ENCODE assay signal across 18 cellular contexts in the genomic region with DNA sequence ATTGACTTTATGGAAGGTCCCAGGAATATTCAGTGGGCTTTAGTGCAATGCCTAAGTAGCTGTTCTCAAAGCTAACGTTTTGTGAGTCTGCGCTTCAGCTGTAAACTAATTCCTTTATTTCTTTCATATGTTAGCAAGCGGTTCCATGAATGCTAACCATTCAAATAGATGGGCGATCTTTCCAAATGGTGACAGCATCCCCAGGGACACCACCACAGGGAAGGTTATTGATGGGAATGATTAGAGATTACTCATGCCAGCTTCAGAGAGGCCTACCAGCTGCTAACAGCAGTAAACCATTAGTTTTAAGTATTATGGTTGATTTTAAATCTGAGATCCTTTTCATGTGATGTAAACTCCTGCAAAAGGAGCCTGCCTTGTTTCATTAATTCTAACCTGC.
DNase-seq lines count a peak whose midpoint lies in the region; ATAC-seq and TF ChIP-seq lines count a peak whose summit lies in the region.
"Had no signal": no experiment of that assay in that cellular context is flagged by ENCODE, and none has a peak within 500 bp of the region (broad histone marks: within the 10 kb centered on the region; RNA-seq: fewer than 3 reads in every experiment).

No MANE protein-coding gene starts in this region.

- POLR2A ChIA-PET in A673 (lab: Charles Lee; ENCODE audit: low non-redundant PET) = no interaction called here

- H3K4me1 ChIP-seq in A673 (ENCODE audit: insufficient read depth, low read length, poor library complexity, severe bottlenecking) (peaks cover 7% of the 10 kb centered on the region), HUES48 (ENCODE audit: control insufficient read depth, insufficient read depth, low read length) (peaks cover 3% of the 10 kb centered on the region; the same call in 1 of the 2 replicates), mucosa of descending colon (ENCODE audit: low read depth) (no peaks in the 10 kb centered on the region)
- H3K4me1 ChIP-seq: A549 had no signal

- ATAC-seq in mucosa of descending colon = no peak
- ATAC-seq: A549 had no signal

- CTCF ChIA-PET in A673 (lab: Charles Lee) = interaction anchor here (0.6 kb wide), 1 partner anchor 475 kb away, joined by 10 read pairs; no protein-coding TSS in a partner anchor

- no peaks in the 10 kb centered on the region for H3K36me3 Mint-ChIP-seq in nephron (ENCODE audit: low read depth)
- H3K36me3 Mint-ChIP-seq: CD4-positive, alpha-beta memory T cell had no signal

- H3K4me3 Mint-ChIP-seq in nephron = no peak overlapping the region
- H3K4me3 Mint-ChIP-seq: CD4-positive, alpha-beta memory T cell; H9; HFFc6 had no signal

- H3K27me3 ChIP-seq in A673 (replicated peaks; ENCODE audit: insufficient read depth, low read depth, low read length, poor library complexity) = no peaks in the 10 kb centered on the region
- no peaks in the 10 kb centered on the region for H3K27me3 ChIP-seq in HUES48 (ENCODE audit: control insufficient read depth, insufficient read depth, low read length)

- DNase-seq in A673 (ENCODE audit: low spot score) (peak; percentile 42), AG10803 (ENCODE audit: low read depth) (peak; percentile 3), NCI-H446 (lab: John Stamatoyannopoulos, UW) (no peak), mucosa of descending colon (no peak), T-helper 2 cell (no peak)
- DNase-seq: 8988T; AML-193; C1 segment of cervical spinal cord; Calu3; CD4-positive, alpha-beta memory T cell; COR-L47; DMS79 treated with DMSO at 0.1 percent for 48 hours; GF-D8; H9; HFFc6 had no signal

- H3K9me3 Mint-ChIP-seq in nephron = no peaks in the 10 kb centered on the region
- H3K9me3 Mint-ChIP-seq: CD4-positive, alpha-beta memory T cell; H9 had no signal

- H3K9me3 ChIP-seq in A673 (ENCODE audit: low read depth, low read length, poor library complexity, severe bottlenecking) = no peaks in the 10 kb centered on the region
- no peaks in the 10 kb centered on the region for H3K9me3 ChIP-seq in HUES48 (ENCODE audit: control insufficient read depth, insufficient read depth, low read length)
- H3K9me3 ChIP-seq in mucosa of descending colon = no peaks in the 10 kb centered on the region

- peaks cover 71% of the 10 kb centered on the region for H3K4me1 Mint-ChIP-seq in nephron
- H3K4me1 Mint-ChIP-seq: CD4-positive, alpha-beta memory T cell had no signal

- no peaks in the 10 kb centered on the region for H3K36me3 ChIP-seq in A673 (ENCODE audit: insufficient read depth, low read length, poor library complexity, severe bottlenecking)
- H3K36me3 ChIP-seq in HUES48 (ENCODE audit: control insufficient read depth, insufficient read depth, low read length) = no peaks in the 10 kb centered on the region
- H3K36me3 ChIP-seq in mucosa of descending colon (ENCODE audit: low read depth) = no peaks in the 10 kb centered on the region

- TF ChIP-seq CTCF in A673 (conservative IDR thresholded peaks at IDR 0.05; ENCODE audit: low read depth, low read length) = no peak
- TF ChIP-seq CTCF in AG10803 (conservative IDR thresholded peaks at IDR 0.05; ENCODE audit: low read length) = no peak
- TF ChIP-seq CTCF in nephron (IDR thresholded peaks at IDR 0.05; ENCODE audit: unreplicated experiment in 3 of 3) = no peak
- no peak for TF ChIP-seq CTCF in mucosa of descending colon (IDR thresholded peaks at IDR 0.05)

- H3K4me3 ChIP-seq in A673 (ENCODE audit: low read depth, low read length, poor library complexity, severe bottlenecking) (no peak overlapping the region), AG10803 (ENCODE audit: low read length) (no peak overlapping the region), HUES48 (ENCODE audit: low read depth, low read length) (no peak overlapping the region), mucosa of descending colon (no peak overlapping the region)
- H3K4me3 ChIP-seq: A549 had no signal

- no TSS peak for BruUV-seq in A673 (replicated peaks; lab: Mats Ljungman, UMichigan)

- no peaks in the 10 kb centered on the region for H3K27me3 Mint-ChIP-seq in nephron (ENCODE audit: low read depth)

- intact Hi-C loops in A673 (cut with micrococcal nuclease; ENCODE audit: unreplicated experiment) (loop anchor here (10.0 kb wide), 1 partner anchor 299 kb away; no protein-coding TSS in a partner anchor), mucosa of descending colon (cut with DNase I, micrococcal nuclease) (no loop called here)

- H3K27ac ChIP-seq in A673 (ENCODE audit: low read depth, low read length, poor library complexity, severe bottlenecking) (no peak overlapping the region), HUES48 (ENCODE audit: low read depth, low read length) (peak overlapping the region; percentile 74)
- H3K27ac ChIP-seq: A549 had no signal

- no peak overlapping the region for H3K9ac ChIP-seq in HUES48 (ENCODE audit: low read depth, low read length)

- H3K27ac Mint-ChIP-seq in nephron = peak overlapping the region in 2 of 3 experiments; percentile 46 to 70
- H3K27ac Mint-ChIP-seq: CD4-positive, alpha-beta memory T cell; HFFc6 had no signal

Comparison
In these comparisons a context has a peak if more than half of its experiments do, and no peak if none do; other contexts are left out.
1. DNase-seq: peak in A673 (single experiment) and AG10803 (single experiment); none in NCI-H446 (0 of 2), mucosa of descending colon (0 of 3) and T-helper 2 cell (0 of 5).